In genomic region chr2:43998263-43998662, GRCh38 we compare ENCODE assay signal across 19 cellular contexts. TPM values are rescaled to one million over a fixed set of nuclear protein-coding genes. Genes with fewer than 3 reads are reported as not detected.
DNase-seq lines count a peak whose midpoint lies in the region; ATAC-seq and TF ChIP-seq lines count a peak whose summit lies in the region.
"Had no signal": no experiment of that assay in that cellular context is flagged by ENCODE, and none has a peak within 500 bp of the region (broad histone marks: within the 10 kb centered on the region; RNA-seq: fewer than 3 reads in every experiment).

No MANE protein-coding gene starts in this region.

- H3K9me3 Mint-ChIP-seq in natural killer cell = no peaks in the 10 kb centered on the region
- H3K9me3 Mint-ChIP-seq in natural killer cell treated with Interleukin-12 subunit alpha and Interleukin-12 subunit beta and Interleukin-15 and Interleukin-18, amount 100 ng/mL, for 72 hours = no peaks in the 10 kb centered on the region
- no peaks in the 10 kb centered on the region for H3K9me3 Mint-ChIP-seq in memory B cell

- no peaks in the 10 kb centered on the region for H3K9me3 ChIP-seq in Karpas-422 (ENCODE audit: low read length)
- H3K9me3 ChIP-seq: BE2C had no signal

- peaks cover 21% of the 10 kb centered on the region for H4K20me1 ChIP-seq in Karpas-422 (ENCODE audit: insufficient read depth, low read depth, low read length)

- H3K36me3 Mint-ChIP-seq in natural killer cell (no peaks in the 10 kb centered on the region), memory B cell (peaks cover 2% of the 10 kb centered on the region)
- H3K36me3 Mint-ChIP-seq in natural killer cell treated with Interleukin-12 subunit alpha and Interleukin-12 subunit beta and Interleukin-15 and Interleukin-18, amount 100 ng/mL, for 72 hours = peaks cover 12% of the 10 kb centered on the region

- no peak overlapping the region for H3K4me3 ChIP-seq in Karpas-422 (ENCODE audit: low read length)
- H3K4me3 ChIP-seq: GM23248, PC-9 had no signal

- intact Hi-C loops in natural killer cell (cut with micrococcal nuclease) (no loop called here), Right ventricle myocardium inferior (cut with DNase I) (loop anchor here (5.0 kb wide), 1 partner anchor 169 kb away; the partner anchor contains the start of gene PPM1B)

- H3K9me2 ChIP-seq in Karpas-422 (replicated peaks; ENCODE audit: insufficient read depth, low read length) = no peaks in the 10 kb centered on the region

- H3K4me3 Mint-ChIP-seq in natural killer cell (peak overlapping the region; percentile 60), memory B cell (peak overlapping the region; percentile 16)
- H3K4me3 Mint-ChIP-seq in natural killer cell treated with Interleukin-12 subunit alpha and Interleukin-12 subunit beta and Interleukin-15 and Interleukin-18, amount 100 ng/mL, for 72 hours = no peak overlapping the region
- H3K4me3 Mint-ChIP-seq: CD14-positive monocyte had no signal

- no peak for TF ChIP-seq CTCF in natural killer cell (IDR thresholded peaks at IDR 0.05)

- H3K9ac ChIP-seq in Karpas-422 (ENCODE audit: low read length) = no peak overlapping the region
- H3K9ac ChIP-seq: GM23248 had no signal

- ATAC-seq in natural killer cell (no peak), memory B cell (ENCODE audit: low read depth) (no peak), Right ventricle myocardium inferior (no peak), HG03175 (IDR thresholded peaks at IDR 0.05; ENCODE audit: unreplicated experiment) (no peak), GM21529 (IDR thresholded peaks at IDR 0.05; ENCODE audit: unreplicated experiment) (no peak)
- no peak for ATAC-seq in natural killer cell treated with Interleukin-12 subunit alpha and Interleukin-12 subunit beta and Interleukin-15 and Interleukin-18, amount 100 ng/mL, for 72 hours

- H3K79me2 ChIP-seq in Karpas-422 (ENCODE audit: low read length) = peaks cover 28% of the 10 kb centered on the region

- no peak overlapping the region for H3K4me2 ChIP-seq in Karpas-422 (ENCODE audit: low read depth, low read length, poor library complexity, severe bottlenecking)
- H3K4me2 ChIP-seq: PC-9 had no signal

- peaks cover 10% of the 10 kb centered on the region; the same call in 1 of the 2 replicates for H3K36me3 ChIP-seq in Karpas-422 (ENCODE audit: insufficient read depth, low read length)

- H3K27me3 Mint-ChIP-seq in natural killer cell (ENCODE audit: low read depth in 2 of 2) (peaks cover 3 to 7% of the 10 kb centered on the region in 2 donors), memory B cell (no peaks in the 10 kb centered on the region)
- peaks cover 0 to 6% of the 10 kb centered on the region in 2 donors for H3K27me3 Mint-ChIP-seq in natural killer cell treated with Interleukin-12 subunit alpha and Interleukin-12 subunit beta and Interleukin-15 and Interleukin-18, amount 100 ng/mL, for 72 hours

- no peaks in the 10 kb centered on the region for H3K27me3 ChIP-seq in Karpas-422 (ENCODE audit: low read length)
- H3K27me3 ChIP-seq: BE2C had no signal

- H3K4me1 ChIP-seq in Karpas-422 (ENCODE audit: low read length) = peaks cover 21% of the 10 kb centered on the region

- H3K4me1 Mint-ChIP-seq in natural killer cell = peaks cover 23 to 31% of the 10 kb centered on the region in 2 donors
- peaks cover 15 to 27% of the 10 kb centered on the region in 2 donors for H3K4me1 Mint-ChIP-seq in natural killer cell treated with Interleukin-12 subunit alpha and Interleukin-12 subunit beta and Interleukin-15 and Interleukin-18, amount 100 ng/mL, for 72 hours (ENCODE audit: low read depth in 2 of 2)
- peaks cover 19% of the 10 kb centered on the region for H3K4me1 Mint-ChIP-seq in memory B cell

- DNase-seq in natural killer cell (no peak), Karpas-422 (peak; percentile 24), memory B cell (ENCODE audit: low spot score in 2 of 2) (no peak), Right ventricle myocardium inferior (ENCODE audit: missing footprints) (no peak)
- no peak for DNase-seq in natural killer cell treated with Interleukin-12 subunit alpha and Interleukin-12 subunit beta and Interleukin-15 and Interleukin-18, amount 100 ng/mL, for 72 hours (ENCODE audit: low spot score)
- DNase-seq: BE2C; GM23248; H7; MM.1S; NCI-H2029; NCI-H446; NCI-H524 treated with DMSO at 0.1 percent for 48 hours; NCI-H82; NK-92 treated with Interleukin-12 subunit alpha and Interleukin-12 subunit beta, amount 100 ng/mL, for 24 hours; PC-9; Right ventricle myocardium superior had no signal

- H3K27ac ChIP-seq in Karpas-422 (ENCODE audit: low read length) = no peak overlapping the region
- H3K27ac ChIP-seq: GM23248, PC-9 had no signal

- H2AFZ ChIP-seq in Karpas-422 (ENCODE audit: low read length) = no peak overlapping the region
- H2AFZ ChIP-seq: GM23248, PC-9 had no signal

- no peak overlapping the region for H3K27ac Mint-ChIP-seq in natural killer cell
- no peak overlapping the region for H3K27ac Mint-ChIP-seq in natural killer cell treated with Interleukin-12 subunit alpha and Interleukin-12 subunit beta and Interleukin-15 and Interleukin-18, amount 100 ng/mL, for 72 hours
- no peak overlapping the region for H3K27ac Mint-ChIP-seq in memory B cell

RNA-seq across cellular contexts. Expression of gene LRPPRC, which starts 2.5 kb away (rescaled TPM):
- total RNA-seq in natural killer cell = 10 to 100 TPM; 43.5 to 53.8 (median 48.4) TPM
- total RNA-seq in natural killer cell treated with Interleukin-12 subunit alpha and Interleukin-12 subunit beta and Interleukin-15 and Interleukin-18, amount 100 ng/mL, for 72 hours = 100 to 1,000 TPM in 1 of 2 donors, 10 to 100 TPM in 1; 92.0 to 156 TPM
- 62.9 and 82.7 TPM in 2 replicates for total RNA-seq in Karpas-422 (2014; rRNA removed; shearing (Covaris generic); ENCODE audit: low replicate concordance)
- 83.9 TPM for total RNA-seq in Right ventricle myocardium inferior
